In genomic region chr1:223143760-223144248, GRCh38 we compare ENCODE assay signal across 8 cellular contexts. TPM values are rescaled to one million over a fixed set of nuclear protein-coding genes. Genes with fewer than 3 reads are reported as not detected.
DNase-seq lines count a peak whose midpoint lies in the region; ATAC-seq and TF ChIP-seq lines count a peak whose summit lies in the region.

No MANE protein-coding gene starts in this region.

- H3K27ac Mint-ChIP-seq in activated CD8-positive, alpha-beta memory T cell treated with anti-CD3 and anti-CD28 coated beads, Interleukin-2, amount 10 ng/mL, durations not matched to agents 7 days and 5 days, result no peak overlapping the region

- H3K27ac ChIP-seq in left ventricle myocardium inferior (replicated peaks), result peak overlapping the region; percentile 42

- H3K4me3 ChIP-seq in left ventricle myocardium inferior, result peak overlapping the region; percentile 74

- peaks cover 30% of the 10 kb centered on the region for H3K4me1 ChIP-seq in left ventricle myocardium inferior

- H3K36me3 ChIP-seq in left ventricle myocardium inferior, result no peaks in the 10 kb centered on the region

- intact Hi-C loops in left ventricle myocardium inferior (cut with micrococcal nuclease), result no loop called here

- peaks cover 16% of the 10 kb centered on the region for H3K9me3 ChIP-seq in left ventricle myocardium inferior (replicated peaks)

- no peak for ATAC-seq in activated CD8-positive, alpha-beta memory T cell treated with anti-CD3 and anti-CD28 coated beads, Interleukin-2, amount 10 ng/mL, durations not matched to agents 7 days and 5 days

- peaks cover 22% of the 10 kb centered on the region for H3K27me3 Mint-ChIP-seq in activated CD8-positive, alpha-beta memory T cell treated with anti-CD3 and anti-CD28 coated beads, Interleukin-2, amount 10 ng/mL, durations not matched to agents 7 days and 5 days

- no peaks in the 10 kb centered on the region for H3K27me3 ChIP-seq in left ventricle myocardium inferior (ENCODE audit: low read depth)

- no peaks in the 10 kb centered on the region for H3K9me3 Mint-ChIP-seq in activated CD8-positive, alpha-beta memory T cell treated with anti-CD3 and anti-CD28 coated beads, Interleukin-2, amount 10 ng/mL, durations not matched to agents 7 days and 5 days (ENCODE audit: low read depth)

- no peak for TF ChIP-seq CTCF in left ventricle myocardium inferior (IDR thresholded peaks at IDR 0.05; ENCODE audit: borderline replicate concordance)

- H3K36me3 Mint-ChIP-seq in activated CD8-positive, alpha-beta memory T cell treated with anti-CD3 and anti-CD28 coated beads, Interleukin-2, amount 10 ng/mL, durations not matched to agents 7 days and 5 days, result no peaks in the 10 kb centered on the region

- DNase-seq in NCI-H2081 (lab: John Stamatoyannopoulos, UW) (peak; percentile 8 to 19), NCI-H2081 treated with DMSO at 0.1 percent for 48 hours (lab: John Stamatoyannopoulos, UW) (no peak), NAMALWA (ENCODE audit: low spot score) (peak; percentile 18), left ventricle myocardium inferior (peak; percentile 24), HCEC 1CT (no peak), cortex of kidney (lab: John Stamatoyannopoulos, UW) (no peak)
- no peak for DNase-seq in activated CD8-positive, alpha-beta memory T cell treated with anti-CD3 and anti-CD28 coated beads, Interleukin-2, amount 10 ng/mL, durations not matched to agents 7 days and 5 days
- DNase-seq in stimulated activated CD4-positive, alpha-beta T cell treated with anti-CD3 and anti-CD28 coated beads, Interleukin-4, amount 100 ng/mL, for 24 hours, result peak; percentile 31

- H3K4me3 Mint-ChIP-seq in activated CD8-positive, alpha-beta memory T cell treated with anti-CD3 and anti-CD28 coated beads, Interleukin-2, amount 10 ng/mL, durations not matched to agents 7 days and 5 days, result peak overlapping the region; percentile 57

- peaks cover 7% of the 10 kb centered on the region for H3K4me1 Mint-ChIP-seq in activated CD8-positive, alpha-beta memory T cell treated with anti-CD3 and anti-CD28 coated beads, Interleukin-2, amount 10 ng/mL, durations not matched to agents 7 days and 5 days

- CTCF ChIA-PET in activated CD8-positive, alpha-beta memory T cell treated with anti-CD3 and anti-CD28 coated beads, Interleukin-2, amount 10 ng/mL, durations not matched to agents 7 days and 5 days (lab: Charles Lee), result interaction anchor here (0.5 to 4.1 kb wide), 9 partner anchors 9 to 549 kb away, joined by 3 to 33 read pairs (median 3); no protein-coding TSS in a partner anchor

RNA-seq across cellular contexts. Expression of gene TLR5, which starts 0.8 kb away (rescaled TPM):
- under 1 TPM; 0.09 to 0.80 TPM for total RNA-seq in activated CD8-positive, alpha-beta memory T cell treated with anti-CD3 and anti-CD28 coated beads, Interleukin-2, amount 10 ng/mL, durations not matched to agents 7 days and 5 days
- 2.3 TPM for total RNA-seq in left ventricle myocardium inferior

Comparison
In these comparisons a context has a peak if more than half of its experiments do, and no peak if none do; other contexts are left out.
1. DNase-seq: peak in NCI-H2081 (2 of 2), NAMALWA (single experiment), left ventricle myocardium inferior (single experiment) and stimulated activated CD4-positive, alpha-beta T cell treated with anti-CD3 and anti-CD28 coated beads, Interleukin-4, amount 100 ng/mL, for 24 hours (single experiment); none in NCI-H2081 treated with DMSO at 0.1 percent for 48 hours (single experiment), activated CD8-positive, alpha-beta memory T cell treated with anti-CD3 and anti-CD28 coated beads, Interleukin-2, amount 10 ng/mL, durations not matched to agents 7 days and 5 days (single experiment), HCEC 1CT (single experiment) and cortex of kidney (single experiment).